Comparison of ENCODE assay signal across 8 cellular contexts in the genomic region with DNA sequence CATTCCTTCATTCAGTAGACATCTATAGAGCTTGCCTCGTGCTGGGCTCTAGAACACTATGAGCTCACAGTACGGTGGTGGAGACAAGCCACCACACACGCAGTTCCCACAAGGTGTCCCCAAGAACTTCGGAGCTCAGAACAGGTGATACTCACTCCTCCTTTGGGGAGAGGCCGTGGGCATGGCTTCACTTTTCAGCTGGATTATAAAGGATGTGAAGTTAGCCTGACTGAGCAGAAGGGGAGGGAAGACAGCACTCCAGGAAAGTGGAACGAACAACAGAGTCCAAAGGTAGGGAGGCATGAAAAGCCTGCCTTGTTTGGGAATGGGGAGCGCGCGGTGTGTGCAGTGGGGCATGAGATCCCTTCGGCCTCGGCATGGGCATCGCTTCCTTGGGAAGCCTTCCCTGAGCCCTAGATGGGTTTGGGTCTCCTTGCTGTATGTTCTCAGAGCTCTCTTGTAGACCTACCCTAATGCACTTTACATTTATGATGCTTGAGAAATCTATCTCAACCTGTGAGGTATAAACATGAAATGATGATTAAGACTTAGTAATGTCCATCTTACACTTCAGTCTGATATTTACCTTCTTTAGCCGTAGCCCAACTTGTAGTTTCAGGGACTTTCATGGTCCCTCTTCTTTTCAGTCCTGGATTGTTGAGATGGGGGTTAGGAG.
DNase-seq lines count a peak whose midpoint lies in the region; ATAC-seq and TF ChIP-seq lines count a peak whose summit lies in the region.

No MANE protein-coding gene starts in this region.

- peak overlapping the region; percentile 89 for H3K27ac ChIP-seq in HL-60 (replicated peaks)

- peak overlapping the region; percentile 98 for H3K27ac Mint-ChIP-seq in activated naive CD8-positive, alpha-beta T cell treated with anti-CD3 and anti-CD28 coated beads, Interleukin-2, amount 50 U/mL, for 24 hours
- H3K27ac Mint-ChIP-seq in stimulated activated naive B cell treated with anti-CD40 and anti-IgM and Interleukin-4, amounts not matched to agents 10 μg/mL and 1 μg/mL and 100 μg/mL, for 72 hours: peak overlapping the region; percentile 99

- H3K27me3 ChIP-seq in HL-60 (ENCODE audit: insufficient read depth, poor library complexity, severe bottlenecking): no peaks in the 10 kb centered on the region

- H3K4me3 ChIP-seq in HL-60 (replicated peaks; ENCODE audit: insufficient read depth, low read length): peak overlapping the region; percentile 51

- H3K36me3 Mint-ChIP-seq in activated naive CD8-positive, alpha-beta T cell treated with anti-CD3 and anti-CD28 coated beads, Interleukin-2, amount 50 U/mL, for 24 hours (ENCODE audit: low read depth): peaks cover 10% of the 10 kb centered on the region
- peaks cover 19 to 48% of the 10 kb centered on the region in 2 donors for H3K36me3 Mint-ChIP-seq in stimulated activated naive B cell treated with anti-CD40 and anti-IgM and Interleukin-4, amounts not matched to agents 10 μg/mL and 1 μg/mL and 100 μg/mL, for 72 hours

- H3K27me3 Mint-ChIP-seq in activated naive CD8-positive, alpha-beta T cell treated with anti-CD3 and anti-CD28 coated beads, Interleukin-2, amount 50 U/mL, for 24 hours: no peaks in the 10 kb centered on the region
- H3K27me3 Mint-ChIP-seq in stimulated activated naive B cell treated with anti-CD40 and anti-IgM and Interleukin-4, amounts not matched to agents 10 μg/mL and 1 μg/mL and 100 μg/mL, for 72 hours: no peaks in the 10 kb centered on the region

- peak; percentile 28 for ATAC-seq in GM21390 (IDR thresholded peaks at IDR 0.05; ENCODE audit: unreplicated experiment)
- peak; percentile 37 for ATAC-seq in activated naive CD8-positive, alpha-beta T cell treated with anti-CD3 and anti-CD28 coated beads, Interleukin-2, amount 50 U/mL, for 24 hours
- peak; percentile 30 to 35 for ATAC-seq in stimulated activated naive B cell treated with anti-CD40 and anti-IgM and Interleukin-4, amounts not matched to agents 10 μg/mL and 1 μg/mL and 100 μg/mL, for 72 hours (replicated peaks)

- no peak for TF ChIP-seq CTCF in HL-60 (IDR thresholded peaks at IDR 0.05; ENCODE audit: insufficient read depth, low read length)

- H3K9me3 Mint-ChIP-seq in activated naive CD8-positive, alpha-beta T cell treated with anti-CD3 and anti-CD28 coated beads, Interleukin-2, amount 50 U/mL, for 24 hours: no peaks in the 10 kb centered on the region
- no peaks in the 10 kb centered on the region for H3K9me3 Mint-ChIP-seq in stimulated activated naive B cell treated with anti-CD40 and anti-IgM and Interleukin-4, amounts not matched to agents 10 μg/mL and 1 μg/mL and 100 μg/mL, for 72 hours

- peak overlapping the region; percentile 87 for H3K4me3 Mint-ChIP-seq in activated naive CD8-positive, alpha-beta T cell treated with anti-CD3 and anti-CD28 coated beads, Interleukin-2, amount 50 U/mL, for 24 hours
- H3K4me3 Mint-ChIP-seq in stimulated activated naive B cell treated with anti-CD40 and anti-IgM and Interleukin-4, amounts not matched to agents 10 μg/mL and 1 μg/mL and 100 μg/mL, for 72 hours: peak overlapping the region; percentile 89 to 96

- peak; percentile 69 for DNase-seq in GF-D8 (lab: John Stamatoyannopoulos, UW)
- DNase-seq in HL-60 (ENCODE audit: low read depth in 1 of 2, low spot score in 1 of 2): no peak
- DNase-seq in activated naive CD8-positive, alpha-beta T cell treated with anti-CD3 and anti-CD28 coated beads, Interleukin-2, amount 50 U/mL, for 24 hours: no peak
- DNase-seq in iPS-NIHi11 (ENCODE audit: low spot score): peak; percentile 42
- DNase-seq in stimulated activated naive B cell treated with anti-CD40 and anti-IgM and Interleukin-4, amounts not matched to agents 10 μg/mL and 1 μg/mL and 100 μg/mL, for 72 hours: no peak
- DNase-seq in effector CD8-positive, alpha-beta T cell (lab: John Stamatoyannopoulos, UW): no peak
- no peak for DNase-seq in SKM-1 (lab: John Stamatoyannopoulos, UW; ENCODE audit: unreplicated experiment)

- peaks cover 36% of the 10 kb centered on the region for H3K4me1 Mint-ChIP-seq in activated naive CD8-positive, alpha-beta T cell treated with anti-CD3 and anti-CD28 coated beads, Interleukin-2, amount 50 U/mL, for 24 hours
- peaks cover 20 to 42% of the 10 kb centered on the region in 2 donors for H3K4me1 Mint-ChIP-seq in stimulated activated naive B cell treated with anti-CD40 and anti-IgM and Interleukin-4, amounts not matched to agents 10 μg/mL and 1 μg/mL and 100 μg/mL, for 72 hours

Comparison
In these comparisons a context has a peak if more than half of its experiments do, and no peak if none do; other contexts are left out.
1. DNase-seq: peak in GF-D8 (single experiment) and iPS-NIHi11 (single experiment); none in HL-60 (0 of 2), activated naive CD8-positive, alpha-beta T cell treated with anti-CD3 and anti-CD28 coated beads, Interleukin-2, amount 50 U/mL, for 24 hours (single experiment), stimulated activated naive B cell treated with anti-CD40 and anti-IgM and Interleukin-4, amounts not matched to agents 10 μg/mL and 1 μg/mL and 100 μg/mL, for 72 hours (single experiment), effector CD8-positive, alpha-beta T cell (single experiment) and SKM-1 (single experiment).
2. Peak in every context shown above with its lines, with median percentiles within 50 percentile points of each other: ATAC-seq.